ENCODE assay signal across 2 cellular contexts in genomic region chr11:71240061-71240690, GRCh38.
TF ChIP-seq lines count a peak whose summit lies in the region.

No MANE protein-coding gene starts in this region.

TF ChIP-seq in SK-N-SH, 30 proteins besides CTCF, POLR2A, EP300 and RAD21:
- TF ChIP-seq POLR2AphosphoS5 (IDR thresholded peaks at IDR 0.05; ENCODE audit: low read depth, low read length) (no peak), NRF1 (IDR thresholded peaks at IDR 0.05; ENCODE audit: low read depth, low read length) (no peak), RCOR1 (IDR thresholded peaks at IDR 0.05; ENCODE audit: low read length) (no peak), ZBTB33 (IDR thresholded peaks at IDR 0.05; ENCODE audit: borderline replicate concordance, low read depth) (no peak), YY1 (IDR thresholded peaks at IDR 0.05; ENCODE audit: low read depth) (no peak), CHD2 (IDR thresholded peaks at IDR 0.05; ENCODE audit: low read length, partially characterized antibody) (no peak), IRF3 (IDR thresholded peaks at IDR 0.05; ENCODE audit: low read depth, low read length) (no peak), NFIC (IDR thresholded peaks at IDR 0.05; ENCODE audit: borderline replicate concordance) (no peak), TCF12 (IDR thresholded peaks at IDR 0.05) (no peak), JUND (IDR thresholded peaks at IDR 0.05) (no peak), GATA2 (CRISPR knock-in tag; IDR thresholded peaks at IDR 0.05) (no peak), FOXJ3 (CRISPR knock-in tag; IDR thresholded peaks at IDR 0.05) (no peak), RFX5 (IDR thresholded peaks at IDR 0.05; ENCODE audit: low read length) (no peak), FOXM1 (IDR thresholded peaks at IDR 0.05; ENCODE audit: low read depth) (no peak), PBX3 (IDR thresholded peaks at IDR 0.05) (no peak), SIN3A (IDR thresholded peaks at IDR 0.05; ENCODE audit: borderline replicate concordance, low read depth, low read length) (no peak), EZH2phosphoT487 (IDR thresholded peaks at IDR 0.05; ENCODE audit: borderline replicate concordance, low read depth) (no peak), RXRA (IDR thresholded peaks at IDR 0.05; ENCODE audit: borderline replicate concordance, low read depth) (no peak), MEF2A (IDR thresholded peaks at IDR 0.05; ENCODE audit: borderline replicate concordance, low read depth) (no peak)

TF ChIP-seq in SK-N-SH treated with all-trans-retinoic acid at 6 μM for 48 hours, 23 proteins besides CTCF, POLR2A, EP300 and RAD21:
- TF ChIP-seq TOX (CRISPR knock-in tag; IDR thresholded peaks at IDR 0.05; ENCODE audit: borderline replicate concordance) (no peak), RARB (CRISPR knock-in tag; IDR thresholded peaks at IDR 0.05) (no peak), GLIS3 (CRISPR knock-in tag; IDR thresholded peaks at IDR 0.05) (no peak), OSR1 (CRISPR knock-in tag; IDR thresholded peaks at IDR 0.05) (no peak), ZC3H10 (CRISPR knock-in tag; IDR thresholded peaks at IDR 0.05) (no peak), ESRRG (CRISPR knock-in tag; IDR thresholded peaks at IDR 0.05) (no peak), ISL1 (CRISPR knock-in tag; IDR thresholded peaks at IDR 0.05) (no peak), PPARA (CRISPR knock-in tag; IDR thresholded peaks at IDR 0.05; ENCODE audit: borderline replicate concordance) (no peak), CSDC2 (CRISPR knock-in tag; IDR thresholded peaks at IDR 0.05) (no peak)
- TF ChIP-seq, protein P1, sequence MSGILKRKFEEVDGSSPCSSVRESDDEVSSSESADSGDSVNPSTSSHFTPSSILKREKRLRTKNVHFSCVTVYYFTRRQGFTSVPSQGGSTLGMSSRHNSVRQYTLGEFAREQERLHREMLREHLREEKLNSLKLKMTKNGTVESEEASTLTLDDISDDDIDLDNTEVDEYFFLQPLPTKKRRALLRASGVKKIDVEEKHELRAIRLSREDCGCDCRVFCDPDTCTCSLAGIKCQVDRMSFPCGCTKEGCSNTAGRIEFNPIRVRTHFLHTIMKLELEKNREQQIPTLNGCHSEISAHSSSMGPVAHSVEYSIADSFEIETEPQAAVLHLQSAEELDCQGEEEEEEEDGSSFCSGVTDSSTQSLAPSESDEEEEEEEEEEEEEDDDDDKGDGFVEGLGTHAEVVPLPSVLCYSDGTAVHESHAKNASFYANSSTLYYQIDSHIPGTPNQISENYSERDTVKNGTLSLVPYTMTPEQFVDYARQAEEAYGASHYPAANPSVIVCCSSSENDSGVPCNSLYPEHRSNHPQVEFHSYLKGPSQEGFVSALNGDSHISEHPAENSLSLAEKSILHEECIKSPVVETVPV (CRISPR knock-in tag; IDR thresholded peaks at IDR 0.05) = no peak
TF ChIP-seq in SK-N-SH treated with all-trans-retinoic acid at 6 μM for 48 hours: peak in this region for 0.
